Comparison of ENCODE assay signal across 8 cellular contexts in the genomic region with DNA sequence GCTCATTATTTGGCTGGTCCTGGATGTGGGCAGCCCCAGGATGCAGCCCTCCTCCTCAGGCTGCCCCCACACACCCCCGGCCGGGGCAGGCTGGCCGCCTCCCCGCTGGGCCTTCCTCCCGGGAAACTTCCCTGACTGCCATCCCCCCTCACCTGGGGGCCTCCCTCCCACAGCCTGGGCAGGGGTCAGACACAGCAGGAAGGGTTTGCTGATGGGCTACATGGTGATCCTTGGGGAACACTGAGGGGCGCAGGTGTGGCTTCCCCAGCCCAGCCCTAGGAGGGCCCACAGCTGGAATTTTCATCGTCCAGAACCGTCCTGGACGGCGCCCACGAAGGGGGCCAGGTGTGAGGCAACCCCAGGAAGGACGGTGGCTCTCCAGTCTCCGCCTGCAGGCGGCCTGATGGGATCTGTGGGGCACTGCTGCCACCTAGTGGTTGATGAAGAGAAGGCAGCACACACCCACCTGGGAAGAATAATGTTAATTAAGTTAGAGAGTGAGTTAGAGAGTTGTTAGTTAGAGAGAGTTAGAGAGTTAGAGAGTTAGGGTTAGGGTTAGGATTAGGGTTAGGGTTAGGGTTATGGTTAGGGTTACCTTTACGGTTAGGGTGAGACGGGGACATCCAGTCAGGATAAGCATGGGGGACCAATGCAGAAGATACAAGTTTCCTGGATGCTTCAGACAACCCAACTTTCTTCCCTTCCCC.
DNase-seq lines count a peak whose midpoint lies in the region; ATAC-seq and TF ChIP-seq lines count a peak whose summit lies in the region.

No MANE protein-coding gene starts in this region.

- in situ Hi-C loops in IMR-90 (cut with MboI; ENCODE audit: low sequenced_read_pairs): loop anchor here (5.0 to 25.0 kb wide), 3 partner anchors 311 to 1239 kb away; partner anchors contain the start of gene SHISAL1

- no peak overlapping the region for H3K4me3 Mint-ChIP-seq in Caco-2 (ENCODE audit: unreplicated experiment)
- no peak overlapping the region for H3K4me3 Mint-ChIP-seq in activated T-helper 17 cell treated with anti-CD3 and anti-CD28 coated beads, Interleukin-2, amount 50 U/mL, for 72 hours

- H3K56ac ChIP-seq in IMR-90 (ENCODE audit: extremely low read depth, insufficient read depth, low read length): no peak overlapping the region

- H3K4ac ChIP-seq in IMR-90 (ENCODE audit: low read depth, low read length) (no peak overlapping the region), neuronal stem cell (ENCODE audit: low read length) (peak overlapping the region; percentile 53)

- peak; percentile 94 to 97 for TF ChIP-seq CTCF in Caco-2 (IDR thresholded peaks at IDR 0.05; ENCODE audit: insufficient read depth in 1 of 2, low read depth in 1 of 2, low read length in 1 of 2, severe bottlenecking in 1 of 2, unreplicated experiment in 1 of 2)
- TF ChIP-seq CTCF in IMR-90 (conservative IDR thresholded peaks at IDR 0.05; ENCODE audit: low read depth, low read length): peak; percentile 99
- TF ChIP-seq CTCF in RWPE1 (conservative IDR thresholded peaks at IDR 0.05; ENCODE audit: low read depth): peak; percentile 89

- H3K4me3 ChIP-seq in Caco-2 (ENCODE audit: low read depth, low read length): no peak overlapping the region
- no peak overlapping the region for H3K4me3 ChIP-seq in IMR-90 (ENCODE audit: insufficient read depth, low read depth, low read length)
- H3K4me3 ChIP-seq in neuronal stem cell (ENCODE audit: low read length in 2 of 2): no peak overlapping the region

- peak; percentile 100 for TF ChIP-seq RAD21 in IMR-90 (IDR thresholded peaks at IDR 0.05; ENCODE audit: low read length)

- H4K8ac ChIP-seq in IMR-90 (ENCODE audit: low read depth in 2 of 2, low read length in 2 of 2) (no peak overlapping the region), neuronal stem cell (ENCODE audit: low read depth, low read length) (no peak overlapping the region)

- no peak overlapping the region for H2BK5ac ChIP-seq in IMR-90 (ENCODE audit: low read depth, low read length, poor library complexity, severe bottlenecking)
- H2BK5ac ChIP-seq in neuronal stem cell (ENCODE audit: low read length): no peak overlapping the region

- no peaks in the 10 kb centered on the region for H4K20me1 ChIP-seq in IMR-90 (ENCODE audit: insufficient read depth, low read length)

- no peak overlapping the region for H2AK9ac ChIP-seq in IMR-90 (replicated peaks; ENCODE audit: low read depth, low read length, poor library complexity)

- BruUV-seq in Caco-2 (replicated peaks; lab: Mats Ljungman, UMichigan) (no TSS peak), IMR-90 (replicated peaks; lab: Mats Ljungman, UMichigan) (no TSS peak)

- 6% methylated on average over 9 of the region's 16 CpGs; no CpG with 5 or more reads in 1 of the 2 experiments for WGBS in IMR-90 (ENCODE audit: extremely low coverage in 2 of 2, insufficient read length in 1 of 2), 2 experiments
- WGBS in neuronal stem cell (ENCODE audit: extremely low coverage in 2 of 2, insufficient read length in 2 of 2, insufficient replicate concordance in 1 of 2), 2 donors: no CpG with 5 or more reads among the region's 16 CpGs

- POLR2A ChIA-PET in Caco-2 (lab: Charles Lee) (no interaction called here), IMR-90 (lab: Charles Lee; ENCODE audit: unreplicated experiment) (no interaction called here), RWPE1 (lab: Yijun Ruan, JAX; ENCODE audit: low non-redundant PET) (interaction anchor here (0.6 kb wide), 1 partner anchor 290 kb away, joined by 3 read pairs; no protein-coding TSS in a partner anchor)

- no peak overlapping the region for H3K27ac Mint-ChIP-seq in Caco-2 (ENCODE audit: unreplicated experiment)
- H3K27ac Mint-ChIP-seq in activated T-helper 17 cell treated with anti-CD3 and anti-CD28 coated beads, Interleukin-2, amount 50 U/mL, for 72 hours: no peak overlapping the region

- intact Hi-C loops in Caco-2 (cut with micrococcal nuclease; ENCODE audit: unreplicated experiment): loop anchor here (1.0 to 5.0 kb wide), 2 partner anchors 544 to 633 kb away; no protein-coding TSS in a partner anchor
- intact Hi-C loops in IMR-90 (cut with micrococcal nuclease): loop anchor here (1.0 kb wide), 2 partner anchors 545 to 633 kb away; no protein-coding TSS in a partner anchor

- H3K36me3 Mint-ChIP-seq in Caco-2 (ENCODE audit: insufficient read depth, unreplicated experiment): no peaks in the 10 kb centered on the region
- H3K36me3 Mint-ChIP-seq in activated T-helper 17 cell treated with anti-CD3 and anti-CD28 coated beads, Interleukin-2, amount 50 U/mL, for 72 hours (ENCODE audit: low read depth): no peaks in the 10 kb centered on the region

- no peaks in the 10 kb centered on the region for H3K27me3 ChIP-seq in Caco-2 (replicated peaks; ENCODE audit: control insufficient read depth, insufficient read depth, low read length)
- peaks cover 8% of the 10 kb centered on the region; the same call in 1 of the 2 replicates for H3K27me3 ChIP-seq in IMR-90 (ENCODE audit: control insufficient read depth, insufficient read depth, low read length)
- peaks cover 0 to 12% (median 2%) of the 10 kb centered on the region in 3 experiments for H3K27me3 ChIP-seq in neuronal stem cell (ENCODE audit: control insufficient read depth in 3 of 3, insufficient read depth in 3 of 3, low read depth in 1 of 3, low read length in 3 of 3)

- H2AFZ ChIP-seq in IMR-90 (replicated peaks; ENCODE audit: low read length, poor library complexity) (no peak overlapping the region), neuronal stem cell (ENCODE audit: low read length) (no peak overlapping the region)

- H3K4me2 ChIP-seq in IMR-90 (ENCODE audit: low read depth, low read length) (no peak overlapping the region), neuronal stem cell (ENCODE audit: insufficient read depth, low read length, poor library complexity, severe bottlenecking) (no peak overlapping the region)

- H2BK12ac ChIP-seq in neuronal stem cell (ENCODE audit: low read length): no peak overlapping the region

- no peak overlapping the region for H2BK120ac ChIP-seq in IMR-90 (ENCODE audit: low read depth, low read length)
- no peak overlapping the region for H2BK120ac ChIP-seq in neuronal stem cell (ENCODE audit: low read depth, low read length)

- H4K5ac ChIP-seq in IMR-90 (ENCODE audit: low read depth, low read length): no peak overlapping the region

- H3K4me1 ChIP-seq in Caco-2: peaks cover 3% of the 10 kb centered on the region; the same call in 1 of the 2 replicates
- H3K4me1 ChIP-seq in IMR-90 (ENCODE audit: control insufficient read depth, insufficient read depth, low read length): no peaks in the 10 kb centered on the region
- H3K4me1 ChIP-seq in neuronal stem cell (ENCODE audit: control insufficient read depth in 2 of 2, insufficient read depth in 1 of 2, low read depth in 1 of 2, low read length in 2 of 2): peaks cover 13 to 22% of the 10 kb centered on the region in 2 donors

- CTCF ChIA-PET in Caco-2 (lab: Charles Lee) (interaction anchor here (0.5 to 1.6 kb wide), 6 partner anchors 133 to 743 kb away, joined by 3 to 13 read pairs (median 3); no protein-coding TSS in a partner anchor), IMR-90 (lab: Yijun Ruan, JAX) (interaction anchor here (0.7 to 1.7 kb wide), 4 partner anchors 56 to 632 kb away, joined by 3 to 10 read pairs (median 4); no protein-coding TSS in a partner anchor), RWPE1 (lab: Yijun Ruan, JAX) (interaction anchor here (0.6 to 3.2 kb wide), 8 partner anchors 347 to 896 kb away, joined by 3 to 24 read pairs (median 4); no protein-coding TSS in a partner anchor)

- H4K91ac ChIP-seq in IMR-90 (ENCODE audit: insufficient read depth, low read depth, low read length) (no peak overlapping the region), neuronal stem cell (ENCODE audit: low read depth, low read length, poor library complexity) (peak overlapping the region; percentile 64)

- dilution Hi-C loops in IMR-90 (cut with HindIII; ENCODE audit: low sequenced_read_pairs, unreplicated experiment): no loop called here

- no peaks in the 10 kb centered on the region for H3K9me1 ChIP-seq in IMR-90 (ENCODE audit: insufficient read depth, low read length)

- H3K79me1 ChIP-seq in IMR-90 (ENCODE audit: low read depth in 1 of 2, low read length in 2 of 2): no peaks in the 10 kb centered on the region
- peaks cover 2% of the 10 kb centered on the region for H3K79me1 ChIP-seq in neuronal stem cell (ENCODE audit: low read depth, low read length)

- H3K9me3 ChIP-seq in Caco-2 (no peaks in the 10 kb centered on the region), IMR-90 (ENCODE audit: control insufficient read depth, insufficient read depth, low read length) (no peaks in the 10 kb centered on the region), neuronal stem cell (replicated peaks in 1 of 2; ENCODE audit: control insufficient read depth in 2 of 2, insufficient read depth in 1 of 2, low read depth in 1 of 2, low read length in 2 of 2) (peaks cover 0 to 3% of the 10 kb centered on the region in 2 donors)

- DNase-seq in Caco-2 (peak; percentile 67 to 81), IMR-90 (peak; percentile 45), RWPE1 (ENCODE audit: low spot score) (peak; percentile 55), fibroblast of peridontal ligament (ENCODE audit: extremely low read depth) (peak; percentile 56), neuronal stem cell (ENCODE audit: low spot score) (peak; percentile 69), substantia nigra (lab: John Stamatoyannopoulos, UW) (peak in 40 of 49 donors; percentile 6 to 68 (median 42))

- H3K23ac ChIP-seq in IMR-90 (ENCODE audit: low read depth, low read length) (no peak overlapping the region), neuronal stem cell (ENCODE audit: low read depth, low read length, poor library complexity) (no peak overlapping the region)

- no peak overlapping the region for H2BK20ac ChIP-seq in IMR-90 (ENCODE audit: low read depth, low read length)

- H2BK15ac ChIP-seq in IMR-90 (ENCODE audit: low read depth, low read length): no peak overlapping the region
- H2BK15ac ChIP-seq in neuronal stem cell (ENCODE audit: low read length): peak overlapping the region; percentile 82

- H3K14ac ChIP-seq in IMR-90 (replicated peaks; ENCODE audit: low read depth, low read length) (no peak overlapping the region), neuronal stem cell (ENCODE audit: low read length) (no peak overlapping the region)

- TF ChIP-seq POLR2A in IMR-90 (IDR thresholded peaks at IDR 0.05; ENCODE audit: low read depth, low read length): peak; percentile 63

- H3K36me3 ChIP-seq in Caco-2 (ENCODE audit: control insufficient read depth, insufficient read depth, low read length) (no peaks in the 10 kb centered on the region), IMR-90 (ENCODE audit: control insufficient read depth, insufficient read depth, low read length) (no peaks in the 10 kb centered on the region), neuronal stem cell (replicated peaks in 1 of 2; ENCODE audit: control insufficient read depth in 2 of 2, insufficient read depth in 2 of 2, low read length in 2 of 2) (no peaks in the 10 kb centered on the region)

- H3K9me3 Mint-ChIP-seq in Caco-2 (ENCODE audit: unreplicated experiment): peaks cover 4% of the 10 kb centered on the region
- no peaks in the 10 kb centered on the region for H3K9me3 Mint-ChIP-seq in activated T-helper 17 cell treated with anti-CD3 and anti-CD28 coated beads, Interleukin-2, amount 50 U/mL, for 72 hours

- H3K9ac ChIP-seq in IMR-90 (ENCODE audit: low read depth, low read length) (no peak overlapping the region), neuronal stem cell (ENCODE audit: low read depth, low read length, poor library complexity) (no peak overlapping the region)

- H3K18ac ChIP-seq in IMR-90 (ENCODE audit: low read depth, low read length) (no peak overlapping the region), neuronal stem cell (ENCODE audit: low read length) (peak overlapping the region; percentile 89)

- peak; percentile 86 for ATAC-seq in IMR-90 (ENCODE audit: low read depth)
- ATAC-seq in activated T-helper 17 cell treated with anti-CD3 and anti-CD28 coated beads, Interleukin-2, amount 50 U/mL, for 72 hours (replicated peaks): peak; percentile 82
- no peak for ATAC-seq in HG02840 (IDR thresholded peaks at IDR 0.05; ENCODE audit: low FRiP score, unreplicated experiment)

- no peak overlapping the region for H3K27ac ChIP-seq in IMR-90 (ENCODE audit: insufficient read depth, low read length)
- no peak overlapping the region for H3K27ac ChIP-seq in RWPE1
- no peak overlapping the region for H3K27ac ChIP-seq in neuronal stem cell (replicated peaks; ENCODE audit: low read length)
- no peak overlapping the region for H3K27ac ChIP-seq in substantia nigra (ENCODE audit: low read depth, low read length, poor library complexity, severe bottlenecking)

- H2AK5ac ChIP-seq in IMR-90 (ENCODE audit: low read depth, low read length) (no peak overlapping the region), neuronal stem cell (ENCODE audit: low read depth, low read length) (peak overlapping the region; percentile 88)

- peaks cover 7% of the 10 kb centered on the region for H3K4me1 Mint-ChIP-seq in Caco-2 (ENCODE audit: low read depth, unreplicated experiment)
- peaks cover 6% of the 10 kb centered on the region for H3K4me1 Mint-ChIP-seq in activated T-helper 17 cell treated with anti-CD3 and anti-CD28 coated beads, Interleukin-2, amount 50 U/mL, for 72 hours

- H3K27me3 Mint-ChIP-seq in Caco-2 (ENCODE audit: insufficient read depth, unreplicated experiment): peaks cover 19% of the 10 kb centered on the region
- H3K27me3 Mint-ChIP-seq in activated T-helper 17 cell treated with anti-CD3 and anti-CD28 coated beads, Interleukin-2, amount 50 U/mL, for 72 hours: no peaks in the 10 kb centered on the region
